14 cellular contexts compared by ENCODE assay signal in the genomic region with DNA sequence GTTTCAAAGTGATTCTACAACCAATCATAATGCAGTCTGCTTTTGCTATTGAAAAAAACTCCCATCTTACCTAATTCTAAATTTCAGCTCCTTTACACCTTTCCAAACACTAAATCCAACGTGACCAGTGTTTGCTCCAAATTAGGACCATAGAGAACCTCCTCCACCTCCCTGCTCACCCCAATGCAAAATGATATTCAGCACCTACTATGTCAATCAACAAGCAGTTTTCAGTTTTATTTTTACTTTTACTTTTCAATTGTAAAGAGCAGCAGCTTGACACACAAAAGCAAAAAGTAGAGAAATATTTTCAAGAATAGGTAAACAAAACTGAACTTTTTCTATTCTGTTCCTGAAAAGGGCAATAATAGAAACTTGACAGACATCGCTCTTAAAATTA. TPM values are rescaled to one million over a fixed set of nuclear protein-coding genes. Genes with fewer than 3 reads are reported as not detected.
DNase-seq lines count a peak whose midpoint lies in the region; ATAC-seq and TF ChIP-seq lines count a peak whose summit lies in the region.
"Had no signal": no experiment of that assay in that cellular context is flagged by ENCODE, and none has a peak within 500 bp of the region (broad histone marks: within the 10 kb centered on the region; RNA-seq: fewer than 3 reads in every experiment).

No MANE protein-coding gene starts in this region.

- H3K4me3 Mint-ChIP-seq in CD14-positive monocyte (peak overlapping the region in 1 of 2 donors; percentile 46), immature natural killer cell (peak overlapping the region in 4 of 5 donors; percentile 3 to 100 (median 25))

- H3K27me3 ChIP-seq in SU-DHL-6 (ENCODE audit: low read length) = no peaks in the 10 kb centered on the region
- H3K27me3 ChIP-seq: gastrocnemius medialis had no signal

- H3F3A ChIP-seq in SU-DHL-6 (ENCODE audit: insufficient read depth) = peaks cover 41% of the 10 kb centered on the region

- H3K27ac Mint-ChIP-seq in CD14-positive monocyte (peak overlapping the region in 4 of 7 donors; percentile 5 to 74 (median 20)), immature natural killer cell (peak overlapping the region; percentile 67 to 99 (median 84))

- H3K4me1 Mint-ChIP-seq in CD14-positive monocyte = peaks cover 69% of the 10 kb centered on the region
- peaks cover 78 to 86% of the 10 kb centered on the region in 2 donors for H3K4me1 Mint-ChIP-seq in immature natural killer cell

- H3K27me3 Mint-ChIP-seq in CD14-positive monocyte (ENCODE audit: low read depth in 3 of 3) = peaks cover 0 to 2% (median 0%) of the 10 kb centered on the region in 3 donors
- peaks cover 9 to 20% (median 12%) of the 10 kb centered on the region in 3 donors for H3K27me3 Mint-ChIP-seq in immature natural killer cell (ENCODE audit: low read depth in 3 of 3)

- H3K79me2 ChIP-seq in SU-DHL-6 (ENCODE audit: insufficient read depth, low read length) = peaks cover 76% of the 10 kb centered on the region

- no peaks in the 10 kb centered on the region for H3K9me3 ChIP-seq in SU-DHL-6 (ENCODE audit: insufficient read depth, low read length)
- H3K9me3 ChIP-seq: gastrocnemius medialis had no signal

- TF ChIP-seq CTCF in CD14-positive monocyte (IDR thresholded peaks at IDR 0.05) = no peak
- TF ChIP-seq CTCF in GM10266 (IDR thresholded peaks at IDR 0.05; ENCODE audit: control insufficient read depth, insufficient read depth, low read depth, missing control alignments) = no peak
- no peak for TF ChIP-seq CTCF in SU-DHL-6 (IDR thresholded peaks at IDR 0.05; ENCODE audit: insufficient read depth, low read length, poor library complexity, severe bottlenecking)

- H3K4me3 ChIP-seq in SU-DHL-6 (ENCODE audit: insufficient read depth, low read length, poor library complexity, severe bottlenecking) = peak overlapping the region; percentile 84
- H3K4me3 ChIP-seq: gastrocnemius medialis, K562 had no signal

- H3K9ac ChIP-seq in SU-DHL-6 (ENCODE audit: low read length) = peak overlapping the region; percentile 88

- DNase-seq in CD14-positive monocyte (ENCODE audit: low spot score) = no peak
- DNase-seq in GM10266 (ENCODE audit: extremely low spot score) = peak; percentile 35
- no peak for DNase-seq in immature natural killer cell
- DNase-seq in DMS53 (lab: John Stamatoyannopoulos, UW) = no peak
- no peak for DNase-seq in medulla oblongata (ENCODE audit: extremely low spot score)
- DNase-seq: gastrocnemius medialis, islet precursor cell, NCI-H2029, retina, WERI-Rb-1 had no signal

- ATAC-seq in HG03175 (IDR thresholded peaks at IDR 0.05; ENCODE audit: unreplicated experiment) (no peak), HG03039 (IDR thresholded peaks at IDR 0.05; ENCODE audit: unreplicated experiment) (no peak)
- ATAC-seq: gastrocnemius medialis, K562 had no signal

- H3K9me2 ChIP-seq in SU-DHL-6 (replicated peaks; ENCODE audit: insufficient read depth, low read length) = no peaks in the 10 kb centered on the region

- peak overlapping the region; percentile 82 for H3K27ac ChIP-seq in SU-DHL-6 (ENCODE audit: low read depth, low read length)
- H3K27ac ChIP-seq: gastrocnemius medialis, WERI-Rb-1 had no signal

- H3K36me3 ChIP-seq in SU-DHL-6 (ENCODE audit: low read length) = no peaks in the 10 kb centered on the region
- H3K36me3 ChIP-seq: gastrocnemius medialis had no signal

- H3K9me3 Mint-ChIP-seq in CD14-positive monocyte (peaks cover 0 to 2% (median 0%) of the 10 kb centered on the region in 7 donors), immature natural killer cell (no peaks in the 10 kb centered on the region)

- peaks cover 7% of the 10 kb centered on the region for H4K20me1 ChIP-seq in SU-DHL-6 (ENCODE audit: low read depth, low read length)

- intact Hi-C loops in CD14-positive monocyte (cut with micrococcal nuclease) = no loop called here

- H3K36me3 Mint-ChIP-seq in CD14-positive monocyte (peaks cover 5 to 7% of the 10 kb centered on the region in 2 donors), immature natural killer cell (no peaks in the 10 kb centered on the region)

- H2AFZ ChIP-seq in SU-DHL-6 (ENCODE audit: low read depth, low read length, severe bottlenecking) = no peak overlapping the region

- H3K4me2 ChIP-seq in SU-DHL-6 (ENCODE audit: low read depth, low read length, poor library complexity, severe bottlenecking) = peak overlapping the region; percentile 76

RNA-seq across cellular contexts. Expression of a gene that starts 3.4 kb away (rescaled TPM):
- polyA plus RNA-seq in CD14-positive monocyte (10 to 100 TPM; 11.5 to 17.0 TPM), immature natural killer cell (10 to 100 TPM in 2 of 3 donors, 1 to 10 TPM in 1; 8.8 to 38.1 (median 24.0) TPM)

RNA-seq across cellular contexts. Expression of a gene that starts 54.3 kb away (rescaled TPM):
- polyA plus RNA-seq in CD14-positive monocyte (not detected), immature natural killer cell (not detected)
- polyA plus RNA-seq: K562 had no signal
